Comparison of ENCODE assay signal across 22 cellular contexts in the genomic region with DNA sequence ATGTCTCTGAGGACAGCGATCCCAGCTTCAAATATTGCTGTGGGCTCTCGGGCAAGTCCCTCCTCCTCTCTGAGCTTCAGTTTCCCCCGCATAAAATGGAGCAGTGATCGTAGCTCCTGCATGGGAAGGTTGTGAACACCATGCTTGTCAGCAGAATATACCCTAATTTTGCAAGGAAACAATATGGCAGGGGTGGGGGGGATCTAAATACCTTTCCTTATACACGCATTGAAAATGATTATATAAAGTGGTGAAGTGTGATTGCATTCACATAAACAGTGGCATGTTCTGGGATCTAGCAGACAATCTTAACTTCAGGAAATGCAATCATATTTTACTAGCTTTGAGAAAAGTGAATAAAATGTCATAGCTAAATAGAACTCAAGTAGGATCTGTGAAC. TPM values are rescaled to one million over a fixed set of nuclear protein-coding genes. Genes with fewer than 3 reads are reported as not detected.
A peak's percentile ranks its signal among the peaks of the same experiment; 100 is the strongest.
DNase-seq lines count a peak whose midpoint lies in the region; ATAC-seq, FAIRE-seq and TF ChIP-seq lines count a peak whose summit lies in the region.
"Had no signal": no experiment of that assay in that cellular context is flagged by ENCODE, and none has a peak within 500 bp of the region (broad histone marks: within the 10 kb centered on the region; RNA-seq: fewer than 3 reads in every experiment).

No MANE protein-coding gene starts in this region.

- no peak for TF ChIP-seq POLR2A in K562 (conservative IDR thresholded peaks at IDR 0.05)

- no peaks in the 10 kb centered on the region for H3K79me2 ChIP-seq in K562 (ENCODE audit: control insufficient read depth, insufficient read depth, low read length)
- no peaks in the 10 kb centered on the region for H3K79me2 ChIP-seq in parathyroid adenoma

- H3K9ac ChIP-seq in BLaER1 (no peak overlapping the region), K562 (ENCODE audit: insufficient read depth in 1 of 2, low read depth in 2 of 2, low read length in 2 of 2) (peak overlapping the region in 1 of 2 experiments; percentile 6; a peak in 1 of 4 replicates), parathyroid adenoma (no peak overlapping the region)

- no peaks in the 10 kb centered on the region for H4K20me1 ChIP-seq in BLaER1
- peaks cover 45% of the 10 kb centered on the region for H4K20me1 ChIP-seq in K562 (replicated peaks; ENCODE audit: control insufficient read depth, insufficient read depth, low read length)

- intact Hi-C loops in K562 (cut with micrococcal nuclease) = loop anchor here (10.0 kb wide), 1 partner anchor 317 kb away; no protein-coding TSS in a partner anchor

- no peak for DNase-seq in K562 (ENCODE audit: extremely low read depth in 1 of 4, low spot score in 3 of 4)
- no peak for DNase-seq in urothelium cell line (ENCODE audit: low spot score)
- no peak for DNase-seq in G401 (ENCODE audit: low spot score)
- DNase-seq in NCI-H1417 treated with DMSO at 0.1 percent for 48 hours (lab: John Stamatoyannopoulos, UW) = no peak
- no peak for DNase-seq in activated effector memory CD4-positive, alpha-beta T cell treated with anti-CD3 and anti-CD28 coated beads, Interleukin-2, amount 50 U/mL, for 16 hours
- DNase-seq: AML-193; C1 segment of cervical spinal cord; Caco-2; Calu3; CD4-positive, alpha-beta T cell; CD8-positive, alpha-beta T cell; DMS79 treated with DMSO at 0.1 percent for 48 hours; GDM1 had no signal

- H3K36me3 ChIP-seq in BLaER1 (no peaks in the 10 kb centered on the region), K562 (ENCODE audit: control insufficient read depth, insufficient read depth, low read length) (no peaks in the 10 kb centered on the region), parathyroid adenoma (ENCODE audit: control insufficient read depth, insufficient read depth, low read length) (no peaks in the 10 kb centered on the region)

- H2AFZ ChIP-seq in K562 (ENCODE audit: low read depth, low read length) (no peak overlapping the region), parathyroid adenoma (no peak overlapping the region)

- no peaks in the 10 kb centered on the region for H3K9me1 ChIP-seq in K562 (ENCODE audit: control insufficient read depth, insufficient read depth, low read length)

- H3K9me3 ChIP-seq in BLaER1 (no peaks in the 10 kb centered on the region), K562 (replicated peaks; ENCODE audit: control insufficient read depth, insufficient read depth, low read depth, low read length) (no peaks in the 10 kb centered on the region), parathyroid adenoma (ENCODE audit: control insufficient read depth, low read length) (no peaks in the 10 kb centered on the region)
- H3K9me3 ChIP-seq: A549, Caco-2 had no signal

- 2% methylated on average over 5 of the region's 5 CpGs for WGBS in K562 (ENCODE audit: insufficient coverage, low coverage, missing lambda C conversion rate)

- FAIRE-seq in K562 (lab: Jason Lieb, UNC) (no peak), urothelium cell line (lab: Jason Lieb, UNC) (peak; percentile 84)
- FAIRE-seq: A549, D721Med, GM12878, GM12892, GM18507 had no signal

- no peaks in the 10 kb centered on the region for H3K27me3 ChIP-seq in BLaER1
- H3K27me3 ChIP-seq in K562 (ENCODE audit: control insufficient read depth in 2 of 2, insufficient read depth in 2 of 2, low read length in 2 of 2) = peaks cover 65 to 93% of the 10 kb centered on the region in 2 experiments
- H3K27me3 ChIP-seq in parathyroid adenoma (ENCODE audit: control insufficient read depth, insufficient read depth, low read length) = no peaks in the 10 kb centered on the region

- no peak for TF ChIP-seq EP300 in K562 (IDR thresholded peaks at IDR 0.05; ENCODE audit: low read length)

- no peak for TF ChIP-seq CTCF in K562 (IDR thresholded peaks at IDR 0.05 in 2 of 3, conservative IDR thresholded peaks at IDR 0.05 in 1 of 3; ENCODE audit: insufficient read depth in 2 of 3, low read depth in 1 of 3, low read length in 3 of 3)
- no peak for TF ChIP-seq CTCF in parathyroid adenoma (IDR thresholded peaks at IDR 0.05)

- in situ Hi-C loops in K562 (cut with MboI) (loop anchor here (5.0 kb wide), 1 partner anchor 135 kb away; no protein-coding TSS in a partner anchor), G401 (cut with HindIII; ENCODE audit: low sequenced_read_pairs) (no loop called here)

- no peak for TF ChIP-seq RAD21 in K562 (CRISPR knock-in tag; conservative IDR thresholded peaks at IDR 0.05 in 1 of 2, IDR thresholded peaks at IDR 0.05 in 1 of 2)

- H3K27ac ChIP-seq in BLaER1 (no peak overlapping the region), K562 (ENCODE audit: extremely low read depth, low read depth, low read length) (no peak overlapping the region), parathyroid adenoma (no peak overlapping the region)
- H3K27ac ChIP-seq: 22Rv1, A549 had no signal

- H3K4me3 ChIP-seq in BLaER1 (no peak overlapping the region), K562 (no peak overlapping the region), parathyroid adenoma (ENCODE audit: low read depth, low read length) (peak overlapping the region; percentile 31)
- H3K4me3 ChIP-seq: A549, GM12878 had no signal

- H3K4me1 ChIP-seq in BLaER1 (peaks cover 48% of the 10 kb centered on the region), K562 (replicated peaks in 1 of 2; ENCODE audit: control insufficient read depth in 2 of 2, insufficient read depth in 2 of 2, low read length in 2 of 2) (peaks cover 0 to 23% of the 10 kb centered on the region in 2 experiments; a peak in 2 of 5 replicates), parathyroid adenoma (no peaks in the 10 kb centered on the region)
- H3K4me1 ChIP-seq: A549, Caco-2 had no signal

- POLR2A ChIA-PET in K562 (lab: Yijun Ruan, JAX) = interaction anchor here (0.5 to 1.5 kb wide), 12 partner anchors 11 to 1706 kb away, joined by 3 to 7 read pairs (median 4); no protein-coding TSS in a partner anchor

- CTCF ChIA-PET in K562 (lab: Yijun Ruan, JAX; ENCODE audit: low intra/inter-chr PET ratio) = interaction anchor here (0.5 kb wide), 1 partner anchor 146 kb away, joined by 3 read pairs; no protein-coding TSS in a partner anchor

- BruUV-seq in K562 (replicated peaks; lab: Mats Ljungman, UMichigan) = no TSS peak

- H3K4me2 ChIP-seq in BLaER1 (0 out of 2 replicates have a peak overlapping the region, but pooled peaks have one; percentile 3), K562 (ENCODE audit: insufficient read depth, low read length) (no peak overlapping the region), parathyroid adenoma (ENCODE audit: low read length) (no peak overlapping the region)
- H3K4me2 ChIP-seq: A549 had no signal

- ATAC-seq in K562 = no peak
- ATAC-seq: A549; CD8-positive, alpha-beta T cell; GM12878 had no signal

TF ChIP-seq in K562, 482 proteins besides CTCF, POLR2A, EP300 and RAD21 (continues in another document):
- TF ChIP-seq EZH2 (IDR thresholded peaks at IDR 0.05; ENCODE audit: borderline replicate concordance, low read depth, low read length) (peak; percentile 19; the same call in 1 of the 2 replicates), SIRT6 (IDR thresholded peaks at IDR 0.05; ENCODE audit: low read depth, low read length) (no peak)

RNA-seq across cellular contexts. Expression of a gene that starts 24.0 kb away (rescaled TPM):
- total RNA-seq in K562 (2011; cell fraction: chromatin; rRNA removed; ENCODE audit: low replicate concordance) = 0.62 and 4.8 TPM in 2 replicates
- 7.4 and 9.8 TPM in 2 replicates for total RNA-seq in K562 (2011; cell fraction: nucleolus; rRNA removed)
- total RNA-seq in K562 (2011; cell fraction: nucleoplasm; rRNA removed) = 3.2 and 3.7 TPM in 2 replicates
- total RNA-seq in K562 (2014; rRNA removed) (1.5 and 2.3 TPM in 2 replicates), K562 (2014; rRNA removed; fragmentation: Illumina TruSeq; extraction: Trizol) (not detected in 2 replicates), K562 (2015; rRNA removed; fragmentation: Illumina TruSeq; extraction: Trizol) (0.41 and 0.43 TPM in 2 replicates), K562 (2021) (2.8 and 3.0 TPM in 2 replicates)
- polyA plus RNA-seq in K562 (2011; rRNA removed) (1.3 and 4.4 TPM in 2 replicates), K562 (2014; fragmentation: Illumina TruSeq; extraction: Trizol) (0.46 TPM in 1 of 2 replicates, not detected in the other), K562 (2014; fragmentation: Nextera tagmentation; extraction: Ambion mirVana) (under 1 TPM in 1 of 2 experiments, not detected in 1; 0.04 TPM), K562 (2014; rRNA removed) (1.2 and 2.3 TPM in 2 replicates)
- 5.9 and 9.9 TPM in 2 replicates for polyA plus RNA-seq in K562 (2011; cell fraction: cytosol; rRNA removed)
- 2.9 and 3.5 TPM in 2 replicates for polyA plus RNA-seq in K562 (2011; cell fraction: nucleus; rRNA removed)
- polyA plus RNA-seq in K562 (2012) = 2.9 and 4.6 TPM in 2 replicates
- polyA minus RNA-seq in K562 (2011; rRNA and poly(A)+ RNA removed) = 1.0 and 1.5 TPM in 2 replicates
- 5.1 and 13.6 TPM in 2 replicates for polyA minus RNA-seq in K562 (2011; cell fraction: cytosol; rRNA and poly(A)+ RNA removed)
- 0.40 and 1.3 TPM in 2 replicates for polyA minus RNA-seq in K562 (2011; cell fraction: nucleus; rRNA and poly(A)+ RNA removed)
- total RNA-seq in G401 (2014; rRNA removed; shearing (Covaris generic)) = 39.2 and 50.4 TPM in 2 replicates
- polyA plus RNA-seq: CD14-positive monocyte had no signal

RNA-seq across cellular contexts. Expression of a gene that starts 27.8 kb away (rescaled TPM):
- 5.8 and 25.8 TPM in 2 replicates for total RNA-seq in K562 (2011; cell fraction: chromatin; rRNA removed; ENCODE audit: low replicate concordance)
- 37.9 and 39.6 TPM in 2 replicates for total RNA-seq in K562 (2011; cell fraction: nucleolus; rRNA removed)
- total RNA-seq in K562 (2011; cell fraction: nucleoplasm; rRNA removed) = 19.9 and 28.5 TPM in 2 replicates
- total RNA-seq in K562 (2014; rRNA removed) (151 and 163 TPM in 2 replicates), K562 (2014; rRNA removed; fragmentation: Illumina TruSeq; extraction: Trizol) (14.1 and 20.0 TPM in 2 replicates), K562 (2015; rRNA removed; fragmentation: Illumina TruSeq; extraction: Trizol) (78.1 and 78.6 TPM in 2 replicates), K562 (2021) (95.3 and 101 TPM in 2 replicates)
- polyA plus RNA-seq in K562 (2011; rRNA removed) (51.0 and 88.0 TPM in 2 replicates), K562 (2014; fragmentation: Illumina TruSeq; extraction: Trizol) (40.4 and 66.5 TPM in 2 replicates), K562 (2014; fragmentation: Nextera tagmentation; extraction: Ambion mirVana) (1 to 10 TPM; 3.6 to 8.1 TPM), K562 (2014; rRNA removed) (113 and 117 TPM in 2 replicates)
- 116 and 204 TPM in 2 replicates for polyA plus RNA-seq in K562 (2011; cell fraction: cytosol; rRNA removed)
- polyA plus RNA-seq in K562 (2011; cell fraction: nucleus; rRNA removed) = 72.9 and 95.1 TPM in 2 replicates
- polyA plus RNA-seq in K562 (2012) = 80.6 and 161 TPM in 2 replicates
- 14.8 and 17.4 TPM in 2 replicates for polyA minus RNA-seq in K562 (2011; rRNA and poly(A)+ RNA removed)
- 35.4 and 39.9 TPM in 2 replicates for polyA minus RNA-seq in K562 (2011; cell fraction: cytosol; rRNA and poly(A)+ RNA removed)
- polyA minus RNA-seq in K562 (2011; cell fraction: nucleus; rRNA and poly(A)+ RNA removed) = 29.2 and 43.1 TPM in 2 replicates
- total RNA-seq in G401 (2014; rRNA removed; shearing (Covaris generic)) = 54.1 and 59.2 TPM in 2 replicates
